10 cellular contexts compared by ENCODE assay signal in the genomic region with DNA sequence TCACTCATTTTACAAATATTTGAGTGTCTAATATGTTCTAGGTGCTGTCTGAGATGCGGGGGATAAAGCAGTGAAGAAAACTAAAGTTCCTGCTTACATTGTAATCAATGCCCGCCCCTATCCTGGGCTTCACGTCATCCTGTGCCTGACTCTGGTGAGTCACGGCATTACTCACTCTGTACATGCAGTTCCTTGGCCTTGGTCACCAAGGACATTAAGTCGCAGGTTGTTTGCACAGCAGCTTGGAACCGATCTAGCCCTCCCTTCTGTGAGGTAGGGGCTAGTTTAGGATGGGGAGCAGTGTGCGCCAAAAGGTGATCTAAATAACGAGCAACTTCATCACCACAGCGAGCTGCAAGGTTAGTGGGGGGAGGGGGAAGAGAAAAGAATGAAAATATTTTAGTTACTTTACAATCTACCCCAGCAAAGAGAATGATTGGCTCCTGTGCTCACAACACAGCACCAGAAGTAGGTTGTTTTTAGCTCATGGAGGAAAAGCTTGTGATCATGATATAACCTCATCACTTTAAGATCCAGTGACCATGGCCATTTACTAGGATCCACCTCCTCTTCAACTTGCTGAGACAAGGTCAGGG. TPM values are rescaled to one million over a fixed set of nuclear protein-coding genes. Genes with fewer than 3 reads are reported as not detected.
DNase-seq lines count a peak whose midpoint lies in the region; ATAC-seq lines count a peak whose summit lies in the region.
"Had no signal": no experiment of that assay in that cellular context is flagged by ENCODE, and none has a peak within 500 bp of the region (broad histone marks: within the 10 kb centered on the region; RNA-seq: fewer than 3 reads in every experiment).

No MANE protein-coding gene starts in this region.

- peaks cover 35% of the 10 kb centered on the region for H3K4me1 Mint-ChIP-seq in activated T-cell treated with anti-CD3 and anti-CD28 coated beads, Interleukin-2, amount 50 U/mL, for 72 hours (ENCODE audit: low read depth)
- H3K4me1 Mint-ChIP-seq: neural crest cell had no signal

- H3K36me3 Mint-ChIP-seq in activated T-cell treated with anti-CD3 and anti-CD28 coated beads, Interleukin-2, amount 50 U/mL, for 72 hours (ENCODE audit: insufficient read depth in 2 of 2), result peaks cover 8 to 10% of the 10 kb centered on the region in 2 donors
- H3K36me3 Mint-ChIP-seq: T-cell had no signal

- peak overlapping the region; percentile 70 for H3K27ac Mint-ChIP-seq in activated T-cell treated with anti-CD3 and anti-CD28 coated beads, Interleukin-2, amount 50 U/mL, for 72 hours
- H3K27ac Mint-ChIP-seq: T-cell had no signal

- peaks cover 0 to 2% of the 10 kb centered on the region in 2 donors for H3K9me3 Mint-ChIP-seq in activated T-cell treated with anti-CD3 and anti-CD28 coated beads, Interleukin-2, amount 50 U/mL, for 72 hours

- peak overlapping the region; percentile 70 to 78 for H3K4me3 Mint-ChIP-seq in activated T-cell treated with anti-CD3 and anti-CD28 coated beads, Interleukin-2, amount 50 U/mL, for 72 hours
- H3K4me3 Mint-ChIP-seq: neural crest cell had no signal

- DNase-seq in activated CD4-positive, alpha-beta T cell treated with anti-CD3 and anti-CD28 coated beads for 4 hours, result peak; percentile 2 to 6
- no peak for DNase-seq in activated CD4-positive, alpha-beta T cell treated with anti-CD3 and anti-CD28 coated beads for 1 hour
- peak; percentile 62 to 73 for DNase-seq in activated T-cell treated with anti-CD3 and anti-CD28 coated beads, Interleukin-2, amount 50 U/mL, for 72 hours
- DNase-seq in hepatic stellate cell (ENCODE audit: low spot score) (peak; percentile 40), GM19240 (ENCODE audit: insufficient read length, low spot score) (no peak)
- DNase-seq in stimulated activated naive CD8-positive, alpha-beta T cell treated with anti-CD3 and anti-CD28 coated beads, Interleukin-15, Interleukin-2, amounts not matched to agents 100 U/mL and 50 U/mL, for 24 hours, result peak; percentile 34
- DNase-seq in central memory CD4-positive, alpha-beta T cell, result no peak
- DNase-seq: T-cell had no signal

- ATAC-seq in activated T-cell treated with anti-CD3 and anti-CD28 coated beads, Interleukin-2, amount 50 U/mL, for 72 hours (replicated peaks in 1 of 2), result peak; percentile 72 to 79
- peak; percentile 82 for ATAC-seq in stimulated activated naive CD8-positive, alpha-beta T cell treated with anti-CD3 and anti-CD28 coated beads, Interleukin-15, Interleukin-2, amounts not matched to agents 100 U/mL and 50 U/mL, for 24 hours
- ATAC-seq in HG03571 (IDR thresholded peaks at IDR 0.05; ENCODE audit: unreplicated experiment), result no peak

- H3K27me3 Mint-ChIP-seq in activated T-cell treated with anti-CD3 and anti-CD28 coated beads, Interleukin-2, amount 50 U/mL, for 72 hours (ENCODE audit: low read depth), result peaks cover 48% of the 10 kb centered on the region

RNA-seq across cellular contexts. Expression of gene HDAC8, which starts 48.0 kb away (rescaled TPM):
- total RNA-seq in activated T-cell treated with anti-CD3 and anti-CD28 coated beads, Interleukin-2, amount 50 U/mL, for 72 hours, result 10 to 100 TPM; 23.5 to 24.3 TPM

Comparison
In these comparisons a context has a peak if more than half of its experiments do, and no peak if none do; other contexts are left out.
1. DNase-seq: peak in activated CD4-positive, alpha-beta T cell treated with anti-CD3 and anti-CD28 coated beads for 4 hours (2 of 2), activated T-cell treated with anti-CD3 and anti-CD28 coated beads, Interleukin-2, amount 50 U/mL, for 72 hours (2 of 2), hepatic stellate cell (single experiment) and stimulated activated naive CD8-positive, alpha-beta T cell treated with anti-CD3 and anti-CD28 coated beads, Interleukin-15, Interleukin-2, amounts not matched to agents 100 U/mL and 50 U/mL, for 24 hours (single experiment); none in activated CD4-positive, alpha-beta T cell treated with anti-CD3 and anti-CD28 coated beads for 1 hour (single experiment), central memory CD4-positive, alpha-beta T cell (single experiment) and GM19240 (single experiment).